ENCODE assay signal across 8 cellular contexts in genomic region chr7:11212080-11212711, GRCh38.
DNase-seq lines count a peak whose midpoint lies in the region; ATAC-seq and TF ChIP-seq lines count a peak whose summit lies in the region.

No MANE protein-coding gene starts in this region.

- H3K36me3 ChIP-seq in stomach = no peaks in the 10 kb centered on the region

- intact Hi-C loops in activated CD4-positive, alpha-beta T cell treated with anti-CD3 and anti-CD28 coated beads for 36 hours (cut with DNase I, micrococcal nuclease) = loop anchor here (1.0 to 10.0 kb wide), 3 partner anchors 271 to 323 kb away; a partner anchor contains a TSS
- intact Hi-C loops in stomach (cut with DNase I; ENCODE audit: low total_unique reads) = no loop called here

- H3K4me3 ChIP-seq in stomach = no peak overlapping the region

- 19 to 30% (median 21%) methylated on average over 4 of the region's 4 CpGs for WGBS in stomach, 5 donors

- POLR2A ChIA-PET in activated CD4-positive, alpha-beta T cell treated with anti-CD3 and anti-CD28 coated beads for 36 hours (lab: Charles Lee) = no interaction called here

- peak; percentile 84 for ATAC-seq in GM19035 (IDR thresholded peaks at IDR 0.05; ENCODE audit: unreplicated experiment)
- peak; percentile 86 for ATAC-seq in HG03159 (IDR thresholded peaks at IDR 0.05; ENCODE audit: unreplicated experiment)
- ATAC-seq in activated CD4-positive, alpha-beta T cell treated with anti-CD3 and anti-CD28 coated beads for 36 hours = peak; percentile 60

- no peaks in the 10 kb centered on the region for H3K27me3 ChIP-seq in stomach

- DNase-seq in COLO668 (lab: John Stamatoyannopoulos, UW; ENCODE audit: unreplicated experiment) (peak; percentile 57), NCI-H2171 treated with DMSO at 0.1 percent for 48 hours (lab: John Stamatoyannopoulos, UW) (peak; percentile 74), endothelial cell (ENCODE audit: low spot score) (peak; percentile 49), myocyte (ENCODE audit: low read depth) (peak; percentile 87), stomach (peak; percentile 54)
- peak; percentile 62 for DNase-seq in activated CD4-positive, alpha-beta T cell treated with anti-CD3 and anti-CD28 coated beads for 36 hours

- TF ChIP-seq EP300 in stomach (IDR thresholded peaks at IDR 0.05) = no peak

- H3K27ac ChIP-seq in stomach = peak overlapping the region in 1 of 5 donors; percentile 12

- H3K27ac Mint-ChIP-seq in activated CD4-positive, alpha-beta T cell treated with anti-CD3 and anti-CD28 coated beads for 36 hours = no peak overlapping the region
- H3K27ac Mint-ChIP-seq in endothelial cell (ENCODE audit: unreplicated experiment) = no peak overlapping the region

- TF ChIP-seq CTCF in endothelial cell (IDR thresholded peaks at IDR 0.05; ENCODE audit: unreplicated experiment) = peak; percentile 87
- peak in 5 of 7 experiments; percentile 52 to 83 (median 70) for TF ChIP-seq CTCF in stomach (IDR thresholded peaks at IDR 0.05)

- no peaks in the 10 kb centered on the region for H3K9me3 ChIP-seq in stomach

- H3K27me3 Mint-ChIP-seq in activated CD4-positive, alpha-beta T cell treated with anti-CD3 and anti-CD28 coated beads for 36 hours = peaks cover 2% of the 10 kb centered on the region
- no peaks in the 10 kb centered on the region for H3K27me3 Mint-ChIP-seq in endothelial cell (ENCODE audit: unreplicated experiment)

- no peak for TF ChIP-seq POLR2A in stomach (IDR thresholded peaks at IDR 0.05)

- H3K4me1 Mint-ChIP-seq in activated CD4-positive, alpha-beta T cell treated with anti-CD3 and anti-CD28 coated beads for 36 hours = peaks cover 4% of the 10 kb centered on the region
- H3K4me1 Mint-ChIP-seq in endothelial cell (ENCODE audit: unreplicated experiment) = peaks cover 31% of the 10 kb centered on the region

- H3K4me3 Mint-ChIP-seq in activated CD4-positive, alpha-beta T cell treated with anti-CD3 and anti-CD28 coated beads for 36 hours = no peak overlapping the region
- no peak overlapping the region for H3K4me3 Mint-ChIP-seq in endothelial cell (ENCODE audit: unreplicated experiment)

- no peaks in the 10 kb centered on the region for H3K9me3 Mint-ChIP-seq in activated CD4-positive, alpha-beta T cell treated with anti-CD3 and anti-CD28 coated beads for 36 hours (ENCODE audit: low read depth)
- no peaks in the 10 kb centered on the region for H3K9me3 Mint-ChIP-seq in endothelial cell (ENCODE audit: unreplicated experiment)

- no peaks in the 10 kb centered on the region for H3K36me3 Mint-ChIP-seq in activated CD4-positive, alpha-beta T cell treated with anti-CD3 and anti-CD28 coated beads for 36 hours (ENCODE audit: low read depth)
- no peaks in the 10 kb centered on the region for H3K36me3 Mint-ChIP-seq in endothelial cell (ENCODE audit: low read depth, unreplicated experiment)

- CTCF ChIA-PET in activated CD4-positive, alpha-beta T cell treated with anti-CD3 and anti-CD28 coated beads for 36 hours (lab: Charles Lee) = interaction anchor here (0.7 to 4.6 kb wide), 24 partner anchors 8 to 314 kb away, joined by 3 to 27 read pairs (median 3); a partner anchor contains a TSS

- peaks cover 0 to 12% (median 4%) of the 10 kb centered on the region in 4 donors for H3K4me1 ChIP-seq in stomach
